In the genomic region with DNA sequence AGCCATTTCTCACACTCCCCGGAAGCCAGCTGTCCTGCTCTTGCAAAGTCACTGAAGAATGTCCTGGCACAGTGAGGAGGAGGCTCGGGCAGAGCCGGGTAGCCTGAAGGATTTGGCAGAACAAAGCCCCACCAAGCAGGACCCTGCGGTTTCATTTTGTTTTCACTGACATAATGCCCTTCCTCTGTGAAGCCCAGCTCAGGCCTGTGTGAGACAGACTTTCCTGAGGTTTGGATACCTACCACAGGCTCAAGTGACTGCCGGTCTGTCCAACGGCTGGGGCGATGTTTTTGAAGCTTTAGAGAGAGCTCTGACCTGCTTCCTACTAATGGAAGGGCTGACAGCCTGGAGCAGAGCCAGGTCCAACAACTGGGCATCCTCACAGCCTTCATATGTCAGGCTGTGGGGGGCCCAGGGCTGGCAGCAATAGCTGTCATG, we compare ENCODE assay signal across 19 cellular contexts.
A peak's percentile ranks its signal among the peaks of the same experiment; 100 is the strongest.
DNase-seq lines count a peak whose midpoint lies in the region; ATAC-seq and TF ChIP-seq lines count a peak whose summit lies in the region.
"Had no signal": no experiment of that assay in that cellular context is flagged by ENCODE, and none has a peak within 500 bp of the region (broad histone marks: within the 10 kb centered on the region; RNA-seq: fewer than 3 reads in every experiment).

No MANE protein-coding gene starts in this region.

- TF ChIP-seq CTCF in AG10803 (conservative IDR thresholded peaks at IDR 0.05; ENCODE audit: low read length) (no peak), brain (conservative IDR thresholded peaks at IDR 0.05) (no peak), RWPE1 (conservative IDR thresholded peaks at IDR 0.05; ENCODE audit: low read depth) (no peak)

- H3K36me3 ChIP-seq in MG63 = no peaks in the 10 kb centered on the region
- H3K36me3 ChIP-seq: vagina had no signal

- ATAC-seq in HG03196 (IDR thresholded peaks at IDR 0.05; ENCODE audit: unreplicated experiment) = no peak
- ATAC-seq: stimulated activated naive B cell treated with anti-CD40 and anti-IgM and Interleukin-4, amounts not matched to agents 10 μg/mL and 1 μg/mL and 100 μg/mL, for 72 hours had no signal

- CTCF ChIA-PET in RWPE1 (lab: Yijun Ruan, JAX) = no interaction called here

- no peaks in the 10 kb centered on the region for H3K9me3 ChIP-seq in MG63
- H3K9me3 ChIP-seq: vagina had no signal

- H3K36me3 Mint-ChIP-seq in brain = no peaks in the 10 kb centered on the region
- H3K36me3 Mint-ChIP-seq: activated naive CD8-positive, alpha-beta T cell treated with anti-CD3 and anti-CD28 coated beads for 36 hours; stimulated activated naive B cell treated with anti-CD40 and anti-IgM and Interleukin-4, amounts not matched to agents 10 μg/mL and 1 μg/mL and 100 μg/mL, for 72 hours had no signal

- no peak overlapping the region for H3K27ac ChIP-seq in RWPE1
- H3K27ac ChIP-seq: KMS-11, vagina had no signal

- H3K27ac Mint-ChIP-seq in brain = peak overlapping the region; percentile 22 to 94 (median 84)
- H3K27ac Mint-ChIP-seq: activated B cell treated with CpG ODN at 0.5 μM for 24 hours; activated naive CD8-positive, alpha-beta T cell treated with anti-CD3 and anti-CD28 coated beads for 36 hours; dendritic cell treated with granulocyte-macrophage colony-stimulating factor and Interleukin-4, amounts not matched to agents 40 ng/mL and 50 ng/mL, for 4 days; mesothelial cell of epicardium; stimulated activated naive B cell treated with anti-CD40 and anti-IgM and Interleukin-4, amounts not matched to agents 10 μg/mL and 1 μg/mL and 100 μg/mL, for 72 hours had no signal

- peaks cover 72% of the 10 kb centered on the region for H3K4me1 Mint-ChIP-seq in brain
- H3K4me1 Mint-ChIP-seq: activated B cell treated with CpG ODN at 0.5 μM for 24 hours; activated naive CD8-positive, alpha-beta T cell treated with anti-CD3 and anti-CD28 coated beads for 36 hours; stimulated activated naive B cell treated with anti-CD40 and anti-IgM and Interleukin-4, amounts not matched to agents 10 μg/mL and 1 μg/mL and 100 μg/mL, for 72 hours had no signal

- peaks cover 6% of the 10 kb centered on the region for H3K27me3 Mint-ChIP-seq in brain

- no peaks in the 10 kb centered on the region for H3K27me3 ChIP-seq in MG63
- H3K27me3 ChIP-seq: vagina had no signal

- no peak overlapping the region for H3K4me3 ChIP-seq in AG10803 (ENCODE audit: low read length)
- no peak overlapping the region for H3K4me3 ChIP-seq in MG63
- H3K4me3 ChIP-seq: vagina had no signal

- H3K9me3 Mint-ChIP-seq in brain = peaks cover 11 to 20% (median 18%) of the 10 kb centered on the region in 5 experiments
- H3K9me3 Mint-ChIP-seq: activated naive CD8-positive, alpha-beta T cell treated with anti-CD3 and anti-CD28 coated beads for 36 hours; dendritic cell treated with granulocyte-macrophage colony-stimulating factor and Interleukin-4, amounts not matched to agents 40 ng/mL and 50 ng/mL, for 4 days had no signal

- H3K4me3 Mint-ChIP-seq in brain = peak overlapping the region in 3 of 5 experiments; percentile 16 to 52 (median 37)
- H3K4me3 Mint-ChIP-seq: activated B cell treated with CpG ODN at 0.5 μM for 24 hours; activated naive CD8-positive, alpha-beta T cell treated with anti-CD3 and anti-CD28 coated beads for 36 hours; dendritic cell treated with granulocyte-macrophage colony-stimulating factor and Interleukin-4, amounts not matched to agents 40 ng/mL and 50 ng/mL, for 4 days; mesothelial cell of epicardium; stimulated activated naive B cell treated with anti-CD40 and anti-IgM and Interleukin-4, amounts not matched to agents 10 μg/mL and 1 μg/mL and 100 μg/mL, for 72 hours had no signal

- peak; percentile 75 for DNase-seq in AG10803 (ENCODE audit: low read depth)
- DNase-seq in MG63 = peak; percentile 74
- peak; percentile 98 for DNase-seq in myocyte (ENCODE audit: low read depth)
- DNase-seq in RWPE1 (ENCODE audit: low spot score) = no peak
- DNase-seq in activated CD4-positive, CD25-positive, alpha-beta regulatory T cell treated with anti-CD3 and anti-CD28 coated beads, Interleukin-2, amount 50 U/mL, for 72 hours = no peak
- DNase-seq in GDM1 (lab: John Stamatoyannopoulos, UW) = no peak
- DNase-seq: activated B cell treated with CpG ODN at 0.5 μM for 24 hours; activated naive CD8-positive, alpha-beta T cell treated with anti-CD3 and anti-CD28 coated beads for 36 hours; DND-41; NCI-H187 treated with DMSO at 0.1 percent for 48 hours; NK-92 treated with Interleukin-12 subunit alpha and Interleukin-12 subunit beta, amount 100 ng/mL, for 24 hours; stimulated activated CD4-positive, alpha-beta T cell treated with anti-CD3 and anti-CD28 coated beads, Interleukin-4, amount 100 ng/mL, for 4 hours; stimulated activated naive B cell treated with anti-CD40 and anti-IgM and Interleukin-4, amounts not matched to agents 10 μg/mL and 1 μg/mL and 100 μg/mL, for 72 hours had no signal

- POLR2A ChIA-PET in RWPE1 (lab: Yijun Ruan, JAX; ENCODE audit: low non-redundant PET) = no interaction called here

Comparison
In these comparisons a context has a peak if more than half of its experiments do, and no peak if none do; other contexts are left out.
1. DNase-seq: peak in AG10803 (single experiment), MG63 (single experiment) and myocyte (single experiment); none in RWPE1 (single experiment), activated CD4-positive, CD25-positive, alpha-beta regulatory T cell treated with anti-CD3 and anti-CD28 coated beads, Interleukin-2, amount 50 U/mL, for 72 hours (single experiment) and GDM1 (single experiment).